In genomic region chr19:58304748-58305064, GRCh38 we compare ENCODE assay signal across 6 cellular contexts. TPM values are rescaled to one million over a fixed set of nuclear protein-coding genes. Genes with fewer than 3 reads are reported as not detected.
DNase-seq lines count a peak whose midpoint lies in the region; ATAC-seq and TF ChIP-seq lines count a peak whose summit lies in the region.

No MANE protein-coding gene starts in this region.

- H3K36me3 ChIP-seq in PC-3 (ENCODE audit: low read depth, low read length) (peaks cover 60% of the 10 kb centered on the region), iPS DF 6.9 (ENCODE audit: control insufficient read depth, insufficient read depth, low read length) (peaks cover 5% of the 10 kb centered on the region; the same call in 1 of the 2 replicates)

- H2AFZ ChIP-seq in PC-3 (ENCODE audit: low read length): peak overlapping the region; percentile 84

- no peaks in the 10 kb centered on the region for H3K9me3 ChIP-seq in CD4-positive, alpha-beta T cell (ENCODE audit: control insufficient read depth, low read length)
- H3K9me3 ChIP-seq in PC-3 (ENCODE audit: low read length) (no peaks in the 10 kb centered on the region), iPS DF 6.9 (ENCODE audit: control insufficient read depth, insufficient read depth, low read length) (no peaks in the 10 kb centered on the region)

- peak overlapping the region; percentile 95 for H3K27ac Mint-ChIP-seq in CD4-positive, alpha-beta T cell

- no peaks in the 10 kb centered on the region for H3K27me3 Mint-ChIP-seq in CD4-positive, alpha-beta T cell

- H3K4me3 Mint-ChIP-seq in CD4-positive, alpha-beta T cell: peak overlapping the region; percentile 95

- no CpG with 5 or more reads among the region's 7 CpGs for WGBS in iPS DF 6.9 (ENCODE audit: insufficient coverage, insufficient read length)

- peak overlapping the region; percentile 80 for H3K4me2 ChIP-seq in PC-3 (ENCODE audit: low read length)

- no peak for TF ChIP-seq CTCF in CD4-positive, alpha-beta T cell (IDR thresholded peaks at IDR 0.05)
- no peak for TF ChIP-seq CTCF in PC-3 (conservative IDR thresholded peaks at IDR 0.05; ENCODE audit: low read depth, low read length)

- H3F3A ChIP-seq in PC-3 (ENCODE audit: low read length, unreplicated experiment): no peaks in the 10 kb centered on the region

- H3K4me1 Mint-ChIP-seq in CD4-positive, alpha-beta T cell (ENCODE audit: low read depth): peaks cover 48% of the 10 kb centered on the region

- no peak for DNase-seq in CD4-positive, alpha-beta T cell
- DNase-seq in PC-3 (no peak), iPS DF 6.9 (ENCODE audit: low read depth, low spot score) (no peak), hepatic stellate cell (ENCODE audit: low spot score) (no peak), OCI-M1 (lab: John Stamatoyannopoulos, UW) (no peak)
- no peak for DNase-seq in effector CD4-positive, alpha-beta T cell

- H3K36me3 Mint-ChIP-seq in CD4-positive, alpha-beta T cell (ENCODE audit: low read depth): peaks cover 91% of the 10 kb centered on the region

- BruUV-seq in PC-3 (replicated peaks; lab: Mats Ljungman, UMichigan): no TSS peak

- ATAC-seq in CD4-positive, alpha-beta T cell (ENCODE audit: poor library complexity): no peak
- ATAC-seq in PC-3: peak; percentile 23

- CTCF ChIA-PET in CD4-positive, alpha-beta T cell (lab: Charles Lee): no interaction called here
- CTCF ChIA-PET in PC-3 (lab: Charles Lee): no interaction called here

- POLR2A ChIA-PET in CD4-positive, alpha-beta T cell (lab: Charles Lee): interaction anchor here (0.6 to 3.3 kb wide), 16 partner anchors 13 to 1114 kb away, joined by 3 to 31 read pairs (median 4); partner anchors contain the start of genes ZNF132, ZNF264, ZNF274 and ZNF497
- POLR2A ChIA-PET in PC-3 (lab: Charles Lee; ENCODE audit: unreplicated experiment): interaction anchor here (0.5 to 1.1 kb wide), 3 partner anchors 21 to 817 kb away, joined by 3 read pairs; partner anchors contain the start of genes ZNF324B and ZNF419

- H3K27ac ChIP-seq in CD4-positive, alpha-beta T cell (ENCODE audit: low read depth, low read length): peak overlapping the region; percentile 93
- H3K27ac ChIP-seq in PC-3 (ENCODE audit: low read length) (no peak overlapping the region; the same call in 1 of the 2 replicates), iPS DF 6.9 (ENCODE audit: low read length) (no peak overlapping the region)

- no peaks in the 10 kb centered on the region for H4K20me1 ChIP-seq in PC-3 (ENCODE audit: low read length)

- H3K9me2 ChIP-seq in PC-3 (replicated peaks; ENCODE audit: low read length): no peaks in the 10 kb centered on the region

- 0 out of 2 replicates have a peak overlapping the region, but pooled peaks have one; percentile 4 for H3K9ac ChIP-seq in PC-3 (ENCODE audit: low read length)

- H3K79me2 ChIP-seq in PC-3 (ENCODE audit: low read length): peaks cover 28% of the 10 kb centered on the region

- intact Hi-C loops in CD4-positive, alpha-beta T cell (cut with DNase I, micrococcal nuclease): loop anchor here (1.0 to 5.0 kb wide), 10 partner anchors 22 to 213 kb away; partner anchors contain the start of genes ZNF497 (in 2 of the 2), ZNF8 (in 2 of the 2), RPS5 (in 1 of the 2) and ZBTB45 (in 1 of the 2)
- intact Hi-C loops in PC-3 (cut with micrococcal nuclease): loop anchor here (1.0 to 2.0 kb wide), 4 partner anchors 22 to 162 kb away; partner anchors contain the start of genes ZNF8, ZNF837 and ZSCAN22

- H3K27me3 ChIP-seq in CD4-positive, alpha-beta T cell (ENCODE audit: control insufficient read depth, insufficient read depth, low read length): no peaks in the 10 kb centered on the region
- H3K27me3 ChIP-seq in PC-3 (ENCODE audit: low read length): no peaks in the 10 kb centered on the region
- H3K27me3 ChIP-seq in iPS DF 6.9 (ENCODE audit: control insufficient read depth, insufficient read depth, low read length): no peaks in the 10 kb centered on the region

- H3K4me1 ChIP-seq in PC-3 (ENCODE audit: insufficient read depth, low read length) (peaks cover 8% of the 10 kb centered on the region), iPS DF 6.9 (ENCODE audit: control insufficient read depth, insufficient read depth, low read length) (no peaks in the 10 kb centered on the region)

- no peaks in the 10 kb centered on the region for H3K9me3 Mint-ChIP-seq in CD4-positive, alpha-beta T cell

- H3K4me3 ChIP-seq in PC-3 (ENCODE audit: low read length) (peak overlapping the region; percentile 81), iPS DF 6.9 (ENCODE audit: low read length) (peak overlapping the region; percentile 79; the same call in 1 of the 2 replicates)

RNA-seq across cellular contexts. Expression of gene ERVK3-1, which starts 0.5 kb away (rescaled TPM):
- 100 to 1,000 TPM; 150 to 153 TPM for total RNA-seq in CD4-positive, alpha-beta T cell
- 104 and 116 TPM in 2 replicates for total RNA-seq in PC-3 (2014; rRNA removed)

RNA-seq across cellular contexts. Expression of gene ZSCAN22, which starts 22.1 kb away (rescaled TPM):
- total RNA-seq in CD4-positive, alpha-beta T cell: under 1 TPM; 0.77 to 0.81 TPM
- 4.0 and 4.3 TPM in 2 replicates for total RNA-seq in PC-3 (2014; rRNA removed)

RNA-seq across cellular contexts. Expression of gene ZNF8, which starts 26.0 kb away (rescaled TPM):
- 1 to 10 TPM; 9.5 to 9.6 TPM for total RNA-seq in CD4-positive, alpha-beta T cell
- 7.3 and 7.9 TPM in 2 replicates for total RNA-seq in PC-3 (2014; rRNA removed)

RNA-seq across cellular contexts. Expression of gene A1BG, which starts 48.6 kb away (rescaled TPM):
- total RNA-seq in CD4-positive, alpha-beta T cell: 1 to 10 TPM; 7.6 to 8.4 TPM
- total RNA-seq in PC-3 (2014; rRNA removed): 0.92 and 1.9 TPM in 2 replicates

RNA-seq across cellular contexts. Expression of gene ZNF497, which starts 57.8 kb away (rescaled TPM):
- under 1 TPM; 0.28 to 0.55 TPM for total RNA-seq in CD4-positive, alpha-beta T cell
- total RNA-seq in PC-3 (2014; rRNA removed): 2.2 and 4.0 TPM in 2 replicates
